8 cellular contexts compared by ENCODE assay signal in genomic region chr3:195458188-195458800, GRCh38. TPM values are rescaled to one million over a fixed set of nuclear protein-coding genes. Genes with fewer than 3 reads are reported as not detected.
DNase-seq lines count a peak whose midpoint lies in the region; ATAC-seq lines count a peak whose summit lies in the region.

No MANE protein-coding gene starts in this region.

- no peak overlapping the region for H3K4me3 ChIP-seq in esophagus (ENCODE audit: low read depth in 1 of 2, low read length in 2 of 2)

- peak overlapping the region; percentile 59 for H3K27ac ChIP-seq in esophagus (ENCODE audit: low read depth in 2 of 2, low read length in 1 of 2)

- DNase-seq in CD1c-positive myeloid dendritic cell (ENCODE audit: extremely low spot score) (peak; percentile 53), NCI-H226 (peak; percentile 7), posterior vena cava (ENCODE audit: low spot score) (no peak), SHP77 (lab: John Stamatoyannopoulos, UW) (no peak), hippocampal formation (lab: John Stamatoyannopoulos, UW) (no peak), NCI-H1105 treated with DMSO at 0.1 percent for 48 hours (lab: John Stamatoyannopoulos, UW) (no peak)

- H3K9me3 ChIP-seq in esophagus (ENCODE audit: control insufficient read depth in 2 of 2, insufficient read depth in 1 of 2, low read depth in 1 of 2, low read length in 1 of 2), result no peaks in the 10 kb centered on the region

- H3K36me3 ChIP-seq in esophagus (ENCODE audit: control insufficient read depth in 2 of 2, insufficient read depth in 2 of 2, low read length in 1 of 2), result no peaks in the 10 kb centered on the region

- H3K4me1 ChIP-seq in esophagus (ENCODE audit: control insufficient read depth in 2 of 2, insufficient read depth in 2 of 2, low read length in 1 of 2), result peaks cover 0 to 7% of the 10 kb centered on the region in 2 donors

- no peaks in the 10 kb centered on the region for H3K27me3 ChIP-seq in esophagus (ENCODE audit: control insufficient read depth in 1 of 2, insufficient read depth in 2 of 2, low read length in 2 of 2)

- intact Hi-C loops in posterior vena cava (cut with DNase I), result no loop called here

- ATAC-seq in GM21381 (IDR thresholded peaks at IDR 0.05; ENCODE audit: unreplicated experiment), result peak; percentile 84

- WGBS in esophagus, 2 donors, result 59 to 70% methylated on average over 6 of the region's 6 CpGs

RNA-seq across cellular contexts. Expression of gene ACAP2, which starts 15.5 kb away (rescaled TPM):
- polyA plus RNA-seq in esophagus, result 10 to 100 TPM; 11.9 to 12.5 TPM
- total RNA-seq in posterior vena cava, result 10 to 100 TPM; 46.8 to 48.4 TPM

Comparison
In these comparisons a context has a peak if more than half of its experiments do, and no peak if none do; other contexts are left out.
1. DNase-seq: peak in CD1c-positive myeloid dendritic cell (single experiment) and NCI-H226 (single experiment); none in posterior vena cava (single experiment), SHP77 (0 of 2), hippocampal formation (0 of 2) and NCI-H1105 treated with DMSO at 0.1 percent for 48 hours (single experiment).